In the genomic region with DNA sequence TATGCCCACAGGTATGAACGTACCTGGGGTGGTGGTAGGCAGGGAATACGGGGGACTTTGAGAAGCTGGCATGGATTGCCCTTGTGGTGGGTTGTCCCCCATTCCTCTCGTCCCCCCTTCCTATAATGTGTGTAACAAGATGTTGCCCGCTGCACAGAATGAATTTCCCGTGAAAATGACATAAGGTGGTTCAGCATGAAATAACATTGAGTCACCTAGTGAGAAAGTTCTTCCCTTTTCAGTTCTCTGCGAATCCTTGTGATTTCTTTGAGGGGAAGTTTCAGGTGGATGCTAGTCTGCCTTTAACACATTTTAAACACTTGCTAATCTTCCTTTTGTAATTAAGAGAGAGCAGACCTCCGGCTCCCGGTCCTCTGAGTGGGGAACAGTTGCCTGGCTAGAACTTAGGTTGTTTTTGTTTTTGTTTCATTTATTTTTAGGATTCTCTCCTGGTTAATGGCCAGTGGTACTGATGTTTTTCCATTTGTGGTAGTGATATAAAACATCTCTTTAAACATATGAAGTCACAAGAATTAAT, we compare ENCODE assay signal across 10 cellular contexts. TPM values are rescaled to one million over a fixed set of nuclear protein-coding genes. Genes with fewer than 3 reads are reported as not detected.
DNase-seq lines count a peak whose midpoint lies in the region; ATAC-seq, FAIRE-seq and TF ChIP-seq lines count a peak whose summit lies in the region.
"Had no signal": no experiment of that assay in that cellular context is flagged by ENCODE, and none has a peak within 500 bp of the region (broad histone marks: within the 10 kb centered on the region; RNA-seq: fewer than 3 reads in every experiment).

No MANE protein-coding gene starts in this region.

- H3K4me3 ChIP-seq in HepG2 (replicated peaks in 1 of 3; ENCODE audit: insufficient read depth in 1 of 3, low read depth in 2 of 3, low read length in 3 of 3), result peak overlapping the region in 2 of 3 experiments; percentile 61 to 73; a peak in 3 of 6 replicates
- no peak overlapping the region for H3K4me3 ChIP-seq in right lobe of liver
- H3K4me3 ChIP-seq in body of pancreas, result peak overlapping the region; percentile 8 to 45
- H3K4me3 ChIP-seq: SK-N-MC had no signal

- H3K4me3 Mint-ChIP-seq in type B pancreatic cell, result peak overlapping the region; percentile 93

- H3K36me3 ChIP-seq in HepG2 (replicated peaks in 1 of 2; ENCODE audit: control insufficient read depth in 1 of 2, insufficient read depth in 2 of 2, low read length in 2 of 2), result no peaks in the 10 kb centered on the region
- no peaks in the 10 kb centered on the region for H3K36me3 ChIP-seq in right lobe of liver
- H3K36me3 ChIP-seq in body of pancreas (replicated peaks in 1 of 2; ENCODE audit: insufficient read depth in 1 of 2, low read depth in 2 of 2), result no peaks in the 10 kb centered on the region

- H3K4me2 ChIP-seq in HepG2 (ENCODE audit: low read depth, low read length), result peak overlapping the region; percentile 92; the same call in 1 of the 2 replicates

- in situ Hi-C loops in HepG2 (cut with HindIII; ENCODE audit: extremely low pct_ligation_motif_present, low pct_unique_long_range_greater_than_20kb), result loop anchor here (10.0 kb wide), 1 partner anchor 160 kb away; no protein-coding TSS in a partner anchor

- TF ChIP-seq CTCF in HepG2 (CRISPR knock-in tag; IDR thresholded peaks at IDR 0.05) (no peak), right lobe of liver (IDR thresholded peaks at IDR 0.05) (no peak), body of pancreas (IDR thresholded peaks at IDR 0.05) (no peak), type B pancreatic cell (conservative IDR thresholded peaks at IDR 0.05) (no peak)

- intact Hi-C loops in HepG2 (cut with micrococcal nuclease; ENCODE audit: unreplicated experiment), result loop anchor here (2.0 kb wide), 1 partner anchor 32 kb away; no protein-coding TSS in a partner anchor
- intact Hi-C loops in right lobe of liver (cut with DNase I), result loop anchor here (10.0 kb wide), 2 partner anchors 70 to 160 kb away; no protein-coding TSS in a partner anchor
- intact Hi-C loops in body of pancreas (cut with DNase I), result no loop called here

- H3K9me3 ChIP-seq in HepG2 (ENCODE audit: low read length), result no peaks in the 10 kb centered on the region
- H3K9me3 ChIP-seq in right lobe of liver, result no peaks in the 10 kb centered on the region
- H3K9me3 ChIP-seq in body of pancreas, result no peaks in the 10 kb centered on the region

- TF ChIP-seq RAD21 in HepG2 (CRISPR knock-in tag; IDR thresholded peaks at IDR 0.05), result no peak

- CTCF ChIA-PET in HepG2 (lab: Yijun Ruan, JAX; ENCODE audit: low intra/inter-chr PET ratio, low total read pairs), result no interaction called here

- H3K27ac Mint-ChIP-seq in type B pancreatic cell, result peak overlapping the region; percentile 88

- no peak for FAIRE-seq in HepG2 (lab: Jason Lieb, UNC)

- H4K20me1 ChIP-seq in HepG2 (ENCODE audit: insufficient read depth, low read length), result no peaks in the 10 kb centered on the region

- peaks cover 28% of the 10 kb centered on the region for H3K4me1 ChIP-seq in HepG2 (ENCODE audit: insufficient read depth, low read length)
- peaks cover 0 to 8% (median 0%) of the 10 kb centered on the region in 4 donors for H3K4me1 ChIP-seq in right lobe of liver
- peaks cover 46% of the 10 kb centered on the region for H3K4me1 ChIP-seq in body of pancreas

- ATAC-seq in HepG2 (no peak), right lobe of liver (no peak), body of pancreas (no peak)

- POLR2A ChIA-PET in HepG2 (lab: Yijun Ruan, JAX), result interaction anchor here (1.4 to 2.0 kb wide), 3 partner anchors 13 to 105 kb away, joined by 4 to 7 read pairs (median 5); no protein-coding TSS in a partner anchor

- H3K4me1 Mint-ChIP-seq in type B pancreatic cell (ENCODE audit: unreplicated experiment), result peaks cover 5% of the 10 kb centered on the region

- H3K79me2 ChIP-seq in HepG2 (ENCODE audit: insufficient read depth, low read length), result no peaks in the 10 kb centered on the region

- H3K9ac ChIP-seq in HepG2 (ENCODE audit: insufficient read depth, low read depth, low read length), result no peak overlapping the region

- DNase-seq in HepG2 (ENCODE audit: low spot score) (no peak), right lobe of liver (no peak), body of pancreas (no peak), kidney tubule cell (ENCODE audit: low spot score) (peak; percentile 59), type B pancreatic cell (ENCODE audit: extremely low spot score, unreplicated experiment) (no peak), NCI-H82 treated with DMSO at 0.1 percent for 48 hours (lab: John Stamatoyannopoulos, UW; ENCODE audit: unreplicated experiment) (no peak), GOT3 (lab: John Stamatoyannopoulos, UW) (no peak), pons (ENCODE audit: low spot score) (no peak)
- DNase-seq: NCI-H1436 treated with DMSO at 0.1 percent for 48 hours had no signal

- TF ChIP-seq EP300 in HepG2 (IDR thresholded peaks at IDR 0.05; ENCODE audit: low read depth in 2 of 2, low read length in 2 of 2), result no peak
- TF ChIP-seq EP300 in HepG2 (CRISPR knock-in tag; IDR thresholded peaks at IDR 0.05; ENCODE audit: borderline replicate concordance), result no peak

- no peaks in the 10 kb centered on the region for H3K36me3 Mint-ChIP-seq in type B pancreatic cell

- no peak overlapping the region for H2AFZ ChIP-seq in HepG2 (ENCODE audit: low read length)

- H3K27ac ChIP-seq in HepG2 (ENCODE audit: extremely low read length, insufficient read depth, low read length) (no peak overlapping the region), right lobe of liver (no peak overlapping the region), body of pancreas (peak overlapping the region; percentile 83 to 90 (median 90))
- H3K27ac ChIP-seq: SK-N-MC had no signal

- H3K27me3 Mint-ChIP-seq in type B pancreatic cell, result peaks cover 47% of the 10 kb centered on the region

- no peak for TF ChIP-seq POLR2A in HepG2 (IDR thresholded peaks at IDR 0.05; ENCODE audit: insufficient read depth in 1 of 2, low read depth in 2 of 2, low read length in 2 of 2)
- no peak for TF ChIP-seq POLR2A in right lobe of liver (IDR thresholded peaks at IDR 0.05)
- TF ChIP-seq POLR2A in body of pancreas (IDR thresholded peaks at IDR 0.05), result peak in 1 of 3 donors; percentile 6

- WGBS in HepG2 (ENCODE audit: low lambda C conversion rate), result 72% methylated on average over 8 of the region's 8 CpGs
- WGBS in right lobe of liver (ENCODE audit: insufficient coverage, low coverage, low lambda C conversion rate, missing lambda C conversion rate), result 57% methylated on average over 8 of the region's 8 CpGs
- 15 to 25% methylated on average over 8 of the region's 8 CpGs for WGBS in body of pancreas, 2 donors

- BruUV-seq in HepG2 (replicated peaks; lab: Mats Ljungman, UMichigan), result no TSS peak

- H3K9me3 Mint-ChIP-seq in type B pancreatic cell, result no peaks in the 10 kb centered on the region

- peaks cover 2 to 14% of the 10 kb centered on the region in 2 experiments; a peak in 4 of 5 replicates for H3K27me3 ChIP-seq in HepG2 (ENCODE audit: control insufficient read depth in 1 of 2, insufficient read depth in 2 of 2, low read length in 2 of 2)
- peaks cover 0 to 22% of the 10 kb centered on the region in 2 donors for H3K27me3 ChIP-seq in right lobe of liver
- no peaks in the 10 kb centered on the region for H3K27me3 ChIP-seq in body of pancreas

TF ChIP-seq in HepG2, 621 proteins besides CTCF, POLR2A, EP300 and RAD21:
- TF ChIP-seq KLF9 (CRISPR knock-in tag; IDR thresholded peaks at IDR 0.05; ENCODE audit: low read depth), result no peak

RNA-seq across cellular contexts. Expression of a gene that starts 58.9 kb away (rescaled TPM):
- 7.7 and 10.9 TPM in 2 replicates for total RNA-seq in HepG2 (2016; rRNA removed; fragmentation: Illumina TruSeq; extraction: Trizol)
- total RNA-seq in HepG2 (2016; cell fraction: cytosol; rRNA removed; fragmentation: Illumina TruSeq; extraction: Trizol; ENCODE audit: low read depth), result 3.6 and 4.3 TPM in 2 replicates
- total RNA-seq in HepG2 (2016; cell fraction: insoluble cytoplasmic fraction; rRNA removed; fragmentation: Illumina TruSeq; extraction: Trizol), result 7.7 and 11.5 TPM in 2 replicates
- total RNA-seq in HepG2 (2016; cell fraction: membrane; rRNA removed; fragmentation: Illumina TruSeq; extraction: Trizol), result 9.3 and 12.1 TPM in 2 replicates
- total RNA-seq in HepG2 (2016; cell fraction: nucleus; rRNA removed; fragmentation: Illumina TruSeq; extraction: Trizol), result 6.5 and 8.4 TPM in 2 replicates
- 10.0 and 12.0 TPM in 2 replicates for polyA plus RNA-seq in HepG2 (2011; rRNA removed)
- 6.2 and 9.1 TPM in 2 replicates for polyA plus RNA-seq in HepG2 (2011; cell fraction: cytosol; rRNA removed)
- polyA plus RNA-seq in HepG2 (2011; cell fraction: nucleus; rRNA removed), result 36.9 and 43.8 TPM in 2 replicates
- polyA plus RNA-seq in HepG2 (2012), result 7.9 and 8.0 TPM in 2 replicates
- 2.3 and 2.5 TPM in 2 replicates for polyA plus RNA-seq in HepG2 (2016; cell fraction: cytosol; fragmentation: Illumina TruSeq; extraction: Trizol; ENCODE audit: low read depth)
- polyA plus RNA-seq in HepG2 (2016; cell fraction: insoluble cytoplasmic fraction; fragmentation: Illumina TruSeq; extraction: Trizol; ENCODE audit: low read depth), result 6.1 and 8.2 TPM in 2 replicates
- 5.5 and 6.5 TPM in 2 replicates for polyA plus RNA-seq in HepG2 (2016; cell fraction: membrane; fragmentation: Illumina TruSeq; extraction: Trizol; ENCODE audit: low read depth)
- 16.0 and 18.0 TPM in 2 replicates for polyA plus RNA-seq in HepG2 (2016; cell fraction: nucleus; fragmentation: Illumina TruSeq; extraction: Trizol; ENCODE audit: insufficient read depth, low read depth)
- 15.6 and 31.7 TPM in 2 replicates for polyA minus RNA-seq in HepG2 (2011; rRNA and poly(A)+ RNA removed; ENCODE audit: low replicate concordance)
- 9.0 and 11.7 TPM in 2 replicates for polyA minus RNA-seq in HepG2 (2011; cell fraction: cytosol; rRNA and poly(A)+ RNA removed)
- 9.1 and 12.2 TPM in 2 replicates for polyA minus RNA-seq in HepG2 (2011; cell fraction: nucleus; rRNA and poly(A)+ RNA removed)
- 1 to 10 TPM; 1.0 to 3.8 (median 1.8) TPM for total RNA-seq in right lobe of liver
- 10 to 100 TPM; 21.8 to 81.1 TPM for total RNA-seq in body of pancreas
- 49.7 and 74.2 TPM in 2 replicates for total RNA-seq in type B pancreatic cell (ENCODE audit: low replicate concordance)

Comparison
In these comparisons a context has a peak if more than half of its experiments do, and no peak if none do; other contexts are left out.
1. H3K4me3 ChIP-seq: peak in HepG2 (2 of 3) and body of pancreas (2 of 2); none in right lobe of liver (0 of 3).
2. H3K27ac ChIP-seq: peak in body of pancreas (4 of 4); none in HepG2 (single experiment) and right lobe of liver (0 of 3).